Comparison of ENCODE assay signal across 9 cellular contexts in the genomic region with DNA sequence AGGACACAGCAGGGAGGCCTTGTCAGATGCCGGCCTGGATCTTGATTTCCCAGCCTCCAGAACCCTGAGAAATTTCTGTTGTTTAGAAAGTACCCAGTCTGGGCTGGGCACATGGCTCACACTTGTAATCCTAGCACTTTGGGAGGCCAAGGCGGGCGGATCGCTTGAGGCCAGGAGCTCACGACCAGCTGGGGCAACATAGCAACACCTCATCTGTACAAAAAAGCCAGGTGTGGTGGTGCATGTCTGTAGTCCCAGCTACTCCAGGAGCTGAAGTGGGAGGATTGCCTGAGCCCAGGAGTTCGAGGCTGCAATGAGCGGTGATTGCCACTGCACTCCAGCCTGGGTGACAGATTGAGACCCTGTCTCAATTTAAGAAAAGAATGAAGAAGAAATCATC. TPM values are rescaled to one million over a fixed set of nuclear protein-coding genes. Genes with fewer than 3 reads are reported as not detected.
DNase-seq lines count a peak whose midpoint lies in the region; ATAC-seq and TF ChIP-seq lines count a peak whose summit lies in the region.
"Not testable (repeated sequence)": the region's sequence is repeated elsewhere in the genome, so short reads cannot be mapped to it uniquely, and the experiment has no call there.
"Had no signal": no experiment of that assay in that cellular context is flagged by ENCODE, and none has a peak within 500 bp of the region (broad histone marks: within the 10 kb centered on the region; RNA-seq: fewer than 3 reads in every experiment).

No MANE protein-coding gene starts in this region.

- not testable (repeated sequence) for H3K27me3 Mint-ChIP-seq in chondrocyte (ENCODE audit: low read depth)

- intact Hi-C loops in left lung (cut with DNase I); posterior vena cava (cut with DNase I); upper lobe of right lung (cut with DNase I): not testable (repeated sequence)

- H2AFZ ChIP-seq in Karpas-422 (ENCODE audit: low read length) = not testable (repeated sequence)

- not testable (repeated sequence) for H3K4me3 Mint-ChIP-seq in chondrocyte (ENCODE audit: unreplicated experiment)

- not testable (repeated sequence) for TF ChIP-seq CTCF in chondrocyte (IDR thresholded peaks at IDR 0.05); left lung (IDR thresholded peaks at IDR 0.05); upper lobe of right lung (IDR thresholded peaks at IDR 0.05)

- H3K9me3 ChIP-seq in Karpas-422 (ENCODE audit: low read length); iPS-15b (ENCODE audit: control insufficient read depth, insufficient read depth, low read length); left lung; upper lobe of right lung: not testable (repeated sequence)

- peak overlapping the region; percentile 31; the same call in 1 of the 2 replicates for H3K4me3 ChIP-seq in Karpas-422 (ENCODE audit: low read length)
- H3K4me3 ChIP-seq in iPS-15b (ENCODE audit: low read depth, low read length) = peak overlapping the region; percentile 30
- H3K4me3 ChIP-seq in left lung, upper lobe of right lung: not testable (repeated sequence)

- H3K4me2 ChIP-seq in Karpas-422 (ENCODE audit: low read depth, low read length, poor library complexity, severe bottlenecking) = peak overlapping the region; percentile 60

- DNase-seq in ELF-1 (ENCODE audit: low read depth, low spot score) (peak; percentile 28), Karpas-422 (peak; percentile 81), chondrocyte (ENCODE audit: low spot score) (peak; percentile 46), left lung (peak; percentile 10 to 34), posterior vena cava (ENCODE audit: low spot score) (peak; percentile 71), upper lobe of right lung (peak; percentile 44)

- H3K27ac ChIP-seq in Karpas-422 (ENCODE audit: low read length) = peak overlapping the region; percentile 99
- H3K27ac ChIP-seq in left lung, upper lobe of right lung: not testable (repeated sequence)

- H3K9ac ChIP-seq in Karpas-422 (ENCODE audit: low read length) = peak overlapping the region; percentile 71
- H3K9ac ChIP-seq in iPS-15b (ENCODE audit: low read depth, low read length) = not testable (repeated sequence)

- peaks cover 70% of the 10 kb centered on the region for H3K4me1 ChIP-seq in Karpas-422 (ENCODE audit: low read length)
- H3K4me1 ChIP-seq in iPS-15b (ENCODE audit: control insufficient read depth, insufficient read depth, low read length); upper lobe of right lung: not testable (repeated sequence)
- H3K4me1 ChIP-seq in left lung = peaks cover 0 to 12% of the 10 kb centered on the region in 2 donors

- not testable (repeated sequence) for H3K36me3 ChIP-seq in Karpas-422 (ENCODE audit: insufficient read depth, low read length); iPS-15b (ENCODE audit: control insufficient read depth, insufficient read depth, low read length); upper lobe of right lung
- H3K36me3 ChIP-seq in left lung = peaks cover 0 to 18% of the 10 kb centered on the region in 2 donors

- not testable (repeated sequence) for H3K9me3 Mint-ChIP-seq in chondrocyte (ENCODE audit: low read depth)

- H4K20me1 ChIP-seq in Karpas-422 (ENCODE audit: insufficient read depth, low read depth, low read length) = not testable (repeated sequence)

- H3K79me2 ChIP-seq in Karpas-422 (ENCODE audit: low read length) = not testable (repeated sequence)

- not testable (repeated sequence) for H3K27ac Mint-ChIP-seq in chondrocyte (ENCODE audit: unreplicated experiment)

- not testable (repeated sequence) for H3K27me3 ChIP-seq in Karpas-422 (ENCODE audit: low read length); iPS-15b (ENCODE audit: control insufficient read depth, insufficient read depth, low read length); left lung; upper lobe of right lung

- not testable (repeated sequence) for H3K9me2 ChIP-seq in Karpas-422 (replicated peaks; ENCODE audit: insufficient read depth, low read length)

- H3K36me3 Mint-ChIP-seq in chondrocyte (ENCODE audit: low read depth) = not testable (repeated sequence)

- not testable (repeated sequence) for ATAC-seq in left lung, upper lobe of right lung

- H3K4me1 Mint-ChIP-seq in chondrocyte (ENCODE audit: low read depth) = not testable (repeated sequence)

RNA-seq across cellular contexts. Expression of gene MAP2K3, which starts 34.3 kb away (rescaled TPM):
- total RNA-seq in Karpas-422 (2014; rRNA removed; shearing (Covaris generic); ENCODE audit: low replicate concordance) = 49.4 and 66.7 TPM in 2 replicates
- total RNA-seq in chondrocyte (31.3 to 38.3 TPM (median 35.9 TPM) in 3 replicates), left lung (100 to 1,000 TPM in 1 of 2 donors, 10 to 100 TPM in 1; 62.5 to 101 TPM), posterior vena cava (10 to 100 TPM; 47.7 to 83.4 TPM), upper lobe of right lung (68.3 TPM)

RNA-seq across cellular contexts. Expression of gene KCNJ12, which starts 57.3 kb away (rescaled TPM):
- 0.22 and 1.1 TPM in 2 replicates for total RNA-seq in Karpas-422 (2014; rRNA removed; shearing (Covaris generic); ENCODE audit: low replicate concordance)
- total RNA-seq in chondrocyte = 2.2 to 2.8 TPM (median 2.5 TPM) in 3 replicates
- total RNA-seq in left lung = 1 to 10 TPM; 3.0 to 4.0 TPM
- 1 to 10 TPM; 6.8 to 6.9 TPM for total RNA-seq in posterior vena cava
- total RNA-seq in upper lobe of right lung = 2.5 TPM
- total RNA-seq: B cell; CD8-positive, alpha-beta memory T cell had no signal

Comparison
In these comparisons a context has a peak if more than half of its experiments do, and no peak if none do; other contexts are left out.
1. DNase-seq: peak in every context shown above with its lines; median percentile 81 in Karpas-422; 71 in posterior vena cava; 46 in chondrocyte; 44 in upper lobe of right lung; 28 in ELF-1; 22 in left lung.